1 cellular context compared by ENCODE assay signal in genomic region chr10:29811751-29812427, GRCh38.
TF ChIP-seq lines count a peak whose summit lies in the region.

No MANE protein-coding gene starts in this region.

TF ChIP-seq in HepG2, 621 proteins besides CTCF, POLR2A, EP300 and RAD21 (continued from another document):
- no peak for TF ChIP-seq YEATS2 (CRISPR knock-in tag; IDR thresholded peaks at IDR 0.05; ENCODE audit: borderline replicate concordance)
- TF ChIP-seq U2AF1 (optimal IDR thresholded peaks at IDR 0.05; ENCODE audit: low read depth, low read length), result no peak
- TF ChIP-seq ZNF512B (CRISPR knock-in tag; IDR thresholded peaks at IDR 0.05; ENCODE audit: borderline replicate concordance), result no peak
- no peak for TF ChIP-seq LBX2 (CRISPR knock-in tag; IDR thresholded peaks at IDR 0.05; ENCODE audit: borderline replicate concordance)
- no peak for TF ChIP-seq MED13 (CRISPR knock-in tag; IDR thresholded peaks at IDR 0.05)
